In genomic region chr16:58127033-58127556, GRCh38 we compare ENCODE assay signal across 8 cellular contexts. TPM values are rescaled to one million over a fixed set of nuclear protein-coding genes. Genes with fewer than 3 reads are reported as not detected.
A peak's percentile ranks its signal among the peaks of the same experiment; 100 is the strongest.
DNase-seq lines count a peak whose midpoint lies in the region; ATAC-seq, FAIRE-seq and TF ChIP-seq lines count a peak whose summit lies in the region.

No MANE protein-coding gene starts in this region.

- no peaks in the 10 kb centered on the region for H3K9me3 ChIP-seq in OCI-LY1 (ENCODE audit: low read length)

- H3K27me3 ChIP-seq in OCI-LY1 (ENCODE audit: insufficient read depth, low read length): no peaks in the 10 kb centered on the region
- H3K27me3 ChIP-seq in bronchial epithelial cell (ENCODE audit: control insufficient read depth, insufficient read depth, low read length): no peaks in the 10 kb centered on the region

- TF ChIP-seq CTCF in GM10266 (IDR thresholded peaks at IDR 0.05; ENCODE audit: control insufficient read depth, insufficient read depth, low read depth, missing control alignments) (peak; percentile 34), OCI-LY1 (IDR thresholded peaks at IDR 0.05; ENCODE audit: low read length) (peak; percentile 58), bronchial epithelial cell (IDR thresholded peaks at IDR 0.05; ENCODE audit: insufficient read depth, low read length, severe bottlenecking) (peak; percentile 12)

- H3K4me1 ChIP-seq in OCI-LY1 (ENCODE audit: insufficient read depth, low read length, severe bottlenecking): peaks cover 32% of the 10 kb centered on the region

- peak overlapping the region; percentile 97 for H3K27ac Mint-ChIP-seq in memory B cell

- H3K27ac ChIP-seq in OCI-LY1 (ENCODE audit: low read depth, low read length, poor library complexity, severe bottlenecking): peak overlapping the region; percentile 39

- peaks cover 51% of the 10 kb centered on the region for H3K79me2 ChIP-seq in OCI-LY1 (ENCODE audit: insufficient read depth, low read length)

- H3K4me3 ChIP-seq in OCI-LY1 (ENCODE audit: low read depth, low read length, poor library complexity, severe bottlenecking): peak overlapping the region; percentile 82
- no peak overlapping the region for H3K4me3 ChIP-seq in bronchial epithelial cell (ENCODE audit: low read depth, low read length)

- FAIRE-seq in bronchial epithelial cell (lab: Jason Lieb, UNC): no peak

- no peaks in the 10 kb centered on the region for H3K9me3 Mint-ChIP-seq in memory B cell

- peak; percentile 34 for DNase-seq in AG08396 (ENCODE audit: low spot score)
- DNase-seq in GM10266 (ENCODE audit: extremely low spot score): peak; percentile 38
- peak; percentile 37 for DNase-seq in bronchial epithelial cell (ENCODE audit: low read depth)
- DNase-seq in memory B cell (ENCODE audit: low spot score in 2 of 2): peak in 1 of 2 donors; percentile 45
- DNase-seq in left colon: no peak
- no peak for DNase-seq in epidermal melanocyte (ENCODE audit: insufficient read length, low spot score)

- peaks cover 3% of the 10 kb centered on the region for H3K36me3 Mint-ChIP-seq in memory B cell

- peak overlapping the region; percentile 87 for H3K9ac ChIP-seq in OCI-LY1 (ENCODE audit: low read length)

- H3F3A ChIP-seq in OCI-LY1 (ENCODE audit: insufficient read depth, low read length): no peaks in the 10 kb centered on the region

- H3K4me1 Mint-ChIP-seq in memory B cell: peaks cover 37% of the 10 kb centered on the region

- H2AFZ ChIP-seq in OCI-LY1 (ENCODE audit: low read length): no peak overlapping the region

- intact Hi-C loops in left colon (cut with DNase I, micrococcal nuclease): loop anchor here (2.0 to 10.0 kb wide), 2 partner anchors 102 to 106 kb away; partner anchors contain the start of gene MMP15 (in 1 of the 2)

- no peaks in the 10 kb centered on the region for H3K27me3 Mint-ChIP-seq in memory B cell

- no peaks in the 10 kb centered on the region for H3K9me2 ChIP-seq in OCI-LY1 (ENCODE audit: low read depth, low read length)

- no peaks in the 10 kb centered on the region for H4K20me1 ChIP-seq in OCI-LY1 (ENCODE audit: insufficient read depth, low read length)

- H3K36me3 ChIP-seq in OCI-LY1 (ENCODE audit: insufficient read depth, low read length) (no peaks in the 10 kb centered on the region), bronchial epithelial cell (ENCODE audit: control insufficient read depth, insufficient read depth, low read length) (no peaks in the 10 kb centered on the region)

- peak overlapping the region; percentile 100 for H3K4me2 ChIP-seq in OCI-LY1 (ENCODE audit: low read length)

- ATAC-seq in memory B cell (ENCODE audit: low read depth): peak; percentile 41
- ATAC-seq in left colon: no peak
- no peak for ATAC-seq in GM21576 (IDR thresholded peaks at IDR 0.05; ENCODE audit: unreplicated experiment)

- no peak overlapping the region for H3K4me3 Mint-ChIP-seq in memory B cell

RNA-seq across cellular contexts. Expression of gene CFAP20, which starts 2.1 kb away (rescaled TPM):
- 30.3 and 31.4 TPM in 2 replicates for total RNA-seq in bronchial epithelial cell
- total RNA-seq in left colon: 10 to 100 TPM; 18.1 to 20.9 TPM

Comparison
In these comparisons a context has a peak if more than half of its experiments do, and no peak if none do; other contexts are left out.
1. DNase-seq: peak in AG08396 (single experiment), GM10266 (single experiment) and bronchial epithelial cell (single experiment); none in left colon (0 of 2) and epidermal melanocyte (single experiment).
2. Peak in every context shown above with its lines, with median percentiles within 50 percentile points of each other: CTCF ChIP-seq.